In genomic region chr6:89298680-89299450, GRCh38 we compare ENCODE assay signal across 8 cellular contexts. TPM values are rescaled to one million over a fixed set of nuclear protein-coding genes. Genes with fewer than 3 reads are reported as not detected.
A peak's percentile ranks its signal among the peaks of the same experiment; 100 is the strongest.
DNase-seq lines count a peak whose midpoint lies in the region; ATAC-seq, FAIRE-seq and TF ChIP-seq lines count a peak whose summit lies in the region.

No MANE protein-coding gene starts in this region.

- peak overlapping the region; percentile 47 for H3K4me3 Mint-ChIP-seq in Calu3 (ENCODE audit: low read depth, unreplicated experiment)
- H3K4me3 Mint-ChIP-seq in WTC11, result no peak overlapping the region

- H2BK5ac ChIP-seq in H1 (ENCODE audit: low read depth, low read length), result no peak overlapping the region

- H3K36me3 Mint-ChIP-seq in Calu3 (ENCODE audit: insufficient read depth, unreplicated experiment) (peaks cover 22% of the 10 kb centered on the region), WTC11 (no peaks in the 10 kb centered on the region)

- no peak overlapping the region for H2BK20ac ChIP-seq in H1 (ENCODE audit: low read length)

- TF ChIP-seq CTCF in Calu3 (IDR thresholded peaks at IDR 0.05; ENCODE audit: unreplicated experiment) (no peak), H1 (IDR thresholded peaks at IDR 0.05; ENCODE audit: control extremely low read depth in 1 of 3, insufficient read depth in 1 of 3, low read depth in 1 of 3, low read length in 3 of 3) (no peak), WTC11 (IDR thresholded peaks at IDR 0.05) (no peak), tibial nerve (IDR thresholded peaks at IDR 0.05) (no peak)

- peak; percentile 63 for DNase-seq in Calu3
- peak; percentile 59 to 87 for DNase-seq in SW 1271 (lab: John Stamatoyannopoulos, UW)
- no peak for DNase-seq in H1 (ENCODE audit: low read depth in 1 of 2, low spot score in 2 of 2)
- peak in 2 of 3 experiments; percentile 18 to 32 for DNase-seq in stimulated activated CD4-positive, alpha-beta T cell treated with anti-CD3 and anti-CD28 coated beads, TNF-alpha, amount 100 ng/mL, for 24 hours (ENCODE audit: low read depth in 3 of 3)
- DNase-seq in WTC11 (ENCODE audit: low spot score), result no peak
- DNase-seq in tibial nerve (ENCODE audit: low spot score in 2 of 2), result no peak
- DNase-seq in NCI-H1048 (lab: John Stamatoyannopoulos, UW), result no peak

- peaks cover 3% of the 10 kb centered on the region for H3K9me3 Mint-ChIP-seq in Calu3 (ENCODE audit: low read depth, unreplicated experiment)
- peaks cover 18% of the 10 kb centered on the region for H3K9me3 Mint-ChIP-seq in WTC11

- peak overlapping the region; percentile 65; the same call in 1 of the 2 replicates for H2BK15ac ChIP-seq in H1 (ENCODE audit: low read length)

- intact Hi-C loops in Calu3 (cut with micrococcal nuclease; ENCODE audit: unreplicated experiment), result loop anchor here (5.0 kb wide), 2 partner anchors 53 to 68 kb away; partner anchors contain the start of gene UBE2J1

- peak; percentile 67 for ATAC-seq in HG02798 (IDR thresholded peaks at IDR 0.05; ENCODE audit: poor library complexity, unreplicated experiment)
- ATAC-seq in WTC11, result no peak

- H3K27ac Mint-ChIP-seq in Calu3 (ENCODE audit: unreplicated experiment) (peak overlapping the region; percentile 98), WTC11 (no peak overlapping the region)

- WGBS in H1 (ENCODE audit: extremely low coverage in 1 of 2, insufficient coverage in 1 of 2, insufficient read length in 1 of 2, insufficient replicate concordance in 2 of 2, low coverage in 1 of 2, low lambda C conversion rate in 2 of 2, missing lambda C conversion rate in 1 of 2), 2 experiments, result 88% methylated on average over 4 of the region's 4 CpGs; no CpG with 5 or more reads in 1 of the 2 experiments
- 62 to 80% methylated on average over 4 of the region's 4 CpGs for WGBS in tibial nerve, 2 donors

- H2AK5ac ChIP-seq in H1 (ENCODE audit: low read depth, low read length), result no peak overlapping the region

- no peak overlapping the region for H3K4ac ChIP-seq in H1 (replicated peaks; ENCODE audit: insufficient read length, low read depth, low read length)

- no peak overlapping the region for H3K27ac ChIP-seq in H1 (ENCODE audit: low read depth, low read length)
- no peak overlapping the region for H3K27ac ChIP-seq in tibial nerve

- no peak overlapping the region for H4K8ac ChIP-seq in H1 (ENCODE audit: extremely low read depth, insufficient read depth, low read length)

- H4K20me1 ChIP-seq in H1 (replicated peaks in 1 of 2; ENCODE audit: control insufficient read depth in 1 of 2, insufficient read depth in 2 of 2, low read length in 2 of 2), result no peaks in the 10 kb centered on the region

- no peak overlapping the region for H3K56ac ChIP-seq in H1 (replicated peaks; ENCODE audit: insufficient read length, low read depth, low read length)

- TF ChIP-seq POLR2A in H1 (IDR thresholded peaks at IDR 0.05; ENCODE audit: control extremely low read depth in 1 of 2, low read depth in 2 of 2, low read length in 2 of 2) (no peak), tibial nerve (IDR thresholded peaks at IDR 0.05) (no peak)

- CTCF ChIA-PET in Calu3 (lab: Charles Lee) (interaction anchor here (1.1 to 2.4 kb wide), 4 partner anchors 13 to 76 kb away, joined by 4 to 9 read pairs (median 5); no protein-coding TSS in a partner anchor), H1 (lab: Charles Lee; ENCODE audit: partially characterized antibody) (interaction anchor here (0.6 to 4.2 kb wide), 21 partner anchors 9 to 311 kb away, joined by 3 to 65 read pairs (median 4); partner anchors contain the start of gene GABRR1), WTC11 (lab: Charles Lee) (interaction anchor here (0.7 to 6.7 kb wide), 10 partner anchors 9 to 316 kb away, joined by 3 to 38 read pairs (median 5); no protein-coding TSS in a partner anchor)

- H3K9me3 ChIP-seq in H1 (ENCODE audit: insufficient read depth in 2 of 2, low read depth in 1 of 2, low read length in 1 of 2), result no peaks in the 10 kb centered on the region; a peak in 1 of 4 replicates
- H3K9me3 ChIP-seq in tibial nerve, result no peaks in the 10 kb centered on the region

- POLR2A ChIA-PET in H1 (lab: Charles Lee; ENCODE audit: partially characterized antibody), result interaction anchor here (1.1 kb wide), 1 partner anchor 11 kb away, joined by 3 read pairs; no protein-coding TSS in a partner anchor
- POLR2A ChIA-PET in WTC11 (lab: Charles Lee), result no interaction called here

- no peak overlapping the region for H2AFZ ChIP-seq in H1 (ENCODE audit: low read length)

- no peak overlapping the region for H3K4me2 ChIP-seq in H1 (ENCODE audit: insufficient read depth in 1 of 2, low read depth in 2 of 2, low read length in 2 of 2)

- no TSS peak for BruUV-seq in Calu3 (replicated peaks; lab: Mats Ljungman, UMichigan)

- no peak overlapping the region for H4K91ac ChIP-seq in H1 (replicated peaks; ENCODE audit: insufficient read length, low read length)

- TF ChIP-seq EP300 in H1 (IDR thresholded peaks at IDR 0.05; ENCODE audit: borderline replicate concordance in 1 of 2, low read depth in 2 of 2, low read length in 2 of 2) (no peak), tibial nerve (IDR thresholded peaks at IDR 0.05) (no peak)

- no peaks in the 10 kb centered on the region for H3K27me3 Mint-ChIP-seq in Calu3 (ENCODE audit: unreplicated experiment)
- no peaks in the 10 kb centered on the region for H3K27me3 Mint-ChIP-seq in WTC11 (ENCODE audit: low read depth)

- H3K4me1 Mint-ChIP-seq in Calu3 (ENCODE audit: low read depth, unreplicated experiment) (peaks cover 44% of the 10 kb centered on the region), WTC11 (peaks cover 13% of the 10 kb centered on the region)

- H3K36me3 ChIP-seq in H1 (ENCODE audit: control insufficient read depth in 2 of 4, insufficient read depth in 4 of 4, low read length in 3 of 4), result no peaks in the 10 kb centered on the region
- H3K36me3 ChIP-seq in tibial nerve, result no peaks in the 10 kb centered on the region

- H2BK120ac ChIP-seq in H1 (replicated peaks; ENCODE audit: low read depth, low read length), result no peak overlapping the region

- H3K18ac ChIP-seq in H1 (ENCODE audit: extremely low read depth, low read length), result no peak overlapping the region

- no peak overlapping the region for H2BK12ac ChIP-seq in H1 (ENCODE audit: low read depth, low read length)

- no peak overlapping the region for H3K23ac ChIP-seq in H1 (ENCODE audit: insufficient read length)

- H3K4me3 ChIP-seq in H1 (ENCODE audit: extremely low read depth in 1 of 4, insufficient read depth in 2 of 4, low read depth in 3 of 4, low read length in 4 of 4) (no peak overlapping the region), tibial nerve (no peak overlapping the region)

- FAIRE-seq in H1 (lab: Jason Lieb, UNC), result no peak

- no peak for TF ChIP-seq RAD21 in H1 (IDR thresholded peaks at IDR 0.05 in 1 of 2, conservative IDR thresholded peaks at IDR 0.05 in 1 of 2; ENCODE audit: low read depth in 2 of 2, low read length in 2 of 2)

- H3K9ac ChIP-seq in H1 (replicated peaks in 1 of 4; ENCODE audit: extremely low read depth in 1 of 4, low read depth in 3 of 4, low read length in 3 of 4), result no peak overlapping the region

- no peak overlapping the region for H4K5ac ChIP-seq in H1 (ENCODE audit: insufficient read length, low read depth, low read length)

- 0 out of 7 replicates have a peak, but pooled peaks cover 0 to 2% (median 0%) of the 10 kb centered on the region in 4 experiments for H3K27me3 ChIP-seq in H1 (replicated peaks in 1 of 4; ENCODE audit: control insufficient read depth in 3 of 4, extremely low read depth in 1 of 4, insufficient read depth in 3 of 4, low read length in 3 of 4)
- no peaks in the 10 kb centered on the region for H3K27me3 ChIP-seq in tibial nerve

- no peaks in the 10 kb centered on the region for H3K79me2 ChIP-seq in H1 (ENCODE audit: control insufficient read depth in 1 of 2, insufficient read depth in 2 of 2, low read length in 2 of 2)

- no peaks in the 10 kb centered on the region for H3K23me2 ChIP-seq in H1 (ENCODE audit: low read depth, low read length)

- H3K79me1 ChIP-seq in H1 (ENCODE audit: low read depth, low read length), result no peaks in the 10 kb centered on the region

- no peak overlapping the region for H3K14ac ChIP-seq in H1 (ENCODE audit: insufficient read length)

- H3K4me1 ChIP-seq in H1 (replicated peaks in 1 of 4; ENCODE audit: control insufficient read depth in 3 of 4, insufficient read depth in 4 of 4, low read length in 3 of 4) (peaks cover 0 to 6% (median 0%) of the 10 kb centered on the region in 4 experiments; a peak in 3 of 7 replicates), tibial nerve (peaks cover 0 to 16% (median 5%) of the 10 kb centered on the region in 4 donors)

TF ChIP-seq in H1, 55 proteins besides CTCF, POLR2A, EP300 and RAD21 (continues in another document):
- no peak for TF ChIP-seq HDAC6 (IDR thresholded peaks at IDR 0.05; ENCODE audit: low read depth, low read length)
- TF ChIP-seq CEBPB (IDR thresholded peaks at IDR 0.05; ENCODE audit: low read depth, low read length), result no peak

TF ChIP-seq in WTC11, 78 proteins besides CTCF, POLR2A, EP300 and RAD21 (continues in another document):
- no peak for TF ChIP-seq RORB (CRISPR knock-in tag; IDR thresholded peaks at IDR 0.05)

RNA-seq across cellular contexts. Expression of gene GABRR2, which starts 16.2 kb away (rescaled TPM):
- 0.32 and 0.78 TPM in 2 replicates for total RNA-seq in Calu3 (2022)
- not detected in 2 replicates for total RNA-seq in H1 (2021; fragmentation: NEBNext Ultra II Directional; extraction: Animal tissue kit (Norgen Biotek cat#: 25700))
- 0.09 TPM in 1 of 2 replicates, not detected in the other for polyA plus RNA-seq in H1 (2011; rRNA removed)
- polyA plus RNA-seq in H1 (2011; cell fraction: cytosol; rRNA removed), result not detected
- polyA plus RNA-seq in H1 (2011; cell fraction: nucleus; rRNA removed), result 0.14 TPM
- polyA plus RNA-seq in H1 (2012, experiment 1 of 2), result not detected in 4 replicates
- not detected for polyA plus RNA-seq in H1 (2012, experiment 2 of 2)
- 0.04 TPM for polyA plus RNA-seq in H1 (2013, experiment 1 of 2)
- not detected for polyA plus RNA-seq in H1 (2013, experiment 2 of 2)
- polyA minus RNA-seq in H1 (2011; rRNA and poly(A)+ RNA removed), result not detected in 2 replicates
- polyA minus RNA-seq in H1 (2011; cell fraction: cytosol; rRNA and poly(A)+ RNA removed), result not detected
- polyA minus RNA-seq in H1 (2011; cell fraction: nucleus; rRNA and poly(A)+ RNA removed), result 0.40 TPM
- total RNA-seq in WTC11 (2021), result not detected in 3 replicates
- total RNA-seq in tibial nerve, result 1 to 10 TPM in 1 of 4 donors, under 1 TPM in 1, not detected in 2; 0.84 to 3.6 TPM

RNA-seq across cellular contexts. Expression of gene UBE2J1, which starts 53.7 kb away (rescaled TPM):
- total RNA-seq in Calu3 (2022), result 16.6 and 18.7 TPM in 2 replicates
- 13.4 and 15.2 TPM in 2 replicates for total RNA-seq in H1 (2021; fragmentation: NEBNext Ultra II Directional; extraction: Animal tissue kit (Norgen Biotek cat#: 25700))
- 4.5 and 8.5 TPM in 2 replicates for polyA plus RNA-seq in H1 (2011; rRNA removed)
- polyA plus RNA-seq in H1 (2011; cell fraction: cytosol; rRNA removed), result 8.4 TPM
- polyA plus RNA-seq in H1 (2011; cell fraction: nucleus; rRNA removed), result 4.2 TPM
- 6.2 to 7.9 TPM (median 7.8 TPM) in 4 replicates for polyA plus RNA-seq in H1 (2012, experiment 1 of 2)
- polyA plus RNA-seq in H1 (2012, experiment 2 of 2), result 2.9 TPM
- 13.5 TPM for polyA plus RNA-seq in H1 (2013, experiment 1 of 2)
- polyA plus RNA-seq in H1 (2013, experiment 2 of 2), result 12.9 TPM
- 7.7 and 13.3 TPM in 2 replicates for polyA minus RNA-seq in H1 (2011; rRNA and poly(A)+ RNA removed)
- polyA minus RNA-seq in H1 (2011; cell fraction: cytosol; rRNA and poly(A)+ RNA removed), result 4.8 TPM
- polyA minus RNA-seq in H1 (2011; cell fraction: nucleus; rRNA and poly(A)+ RNA removed), result 7.2 TPM
- total RNA-seq in WTC11 (2021), result 9.9 to 12.3 TPM (median 9.9 TPM) in 3 replicates
- 10 to 100 TPM; 25.3 to 30.4 (median 26.7) TPM for total RNA-seq in tibial nerve

Comparison
In these comparisons a context has a peak if more than half of its experiments do, and no peak if none do; other contexts are left out.
1. DNase-seq: peak in Calu3 (single experiment), SW 1271 (2 of 2) and stimulated activated CD4-positive, alpha-beta T cell treated with anti-CD3 and anti-CD28 coated beads, TNF-alpha, amount 100 ng/mL, for 24 hours (2 of 3); none in H1 (0 of 2), WTC11 (single experiment), tibial nerve (0 of 2) and NCI-H1048 (single experiment).